13 cellular contexts compared by ENCODE assay signal in genomic region chr12:14959126-14959440, GRCh38. TPM values are rescaled to one million over a fixed set of nuclear protein-coding genes. Genes with fewer than 3 reads are reported as not detected.
DNase-seq lines count a peak whose midpoint lies in the region; ATAC-seq, FAIRE-seq and TF ChIP-seq lines count a peak whose summit lies in the region.
"Had no signal": no experiment of that assay in that cellular context is flagged by ENCODE, and none has a peak within 500 bp of the region (broad histone marks: within the 10 kb centered on the region; RNA-seq: fewer than 3 reads in every experiment).

No MANE protein-coding gene starts in this region.

- TF ChIP-seq EP300 in SK-N-SH (IDR thresholded peaks at IDR 0.05; ENCODE audit: borderline replicate concordance in 1 of 2, low read depth in 1 of 2, low read length in 1 of 2): no peak

- POLR2A ChIA-PET in SK-N-SH (lab: Yijun Ruan, JAX): no interaction called here
- POLR2A ChIA-PET in endothelial cell of umbilical vein (lab: Charles Lee): no interaction called here
- POLR2A ChIA-PET in RWPE1 (lab: Yijun Ruan, JAX; ENCODE audit: low non-redundant PET): no interaction called here
- POLR2A ChIA-PET in WTC11 (lab: Charles Lee): no interaction called here

- peak overlapping the region in 1 of 2 experiments; percentile 94; a peak in 2 of 4 replicates for H3K27ac ChIP-seq in SK-N-SH (ENCODE audit: low read depth in 2 of 2, low read length in 1 of 2)
- H3K27ac ChIP-seq in endothelial cell of umbilical vein (ENCODE audit: insufficient read depth, low read depth, low read length): no peak overlapping the region
- H3K27ac ChIP-seq in RWPE1: no peak overlapping the region
- H3K27ac ChIP-seq: 22Rv1 had no signal

- H3K9ac ChIP-seq in SK-N-SH: peak overlapping the region; percentile 80; the same call in 1 of the 2 replicates
- H3K9ac ChIP-seq in endothelial cell of umbilical vein (replicated peaks; ENCODE audit: extremely low read depth, insufficient read depth, low read length): no peak overlapping the region

- DNase-seq in SK-N-SH (no peak), T-helper 17 cell (no peak), endothelial cell of umbilical vein (ENCODE audit: low read depth, low spot score) (no peak), RWPE1 (ENCODE audit: low spot score) (no peak), WTC11 (ENCODE audit: low spot score) (no peak)
- DNase-seq in stimulated activated naive B cell treated with anti-CD40 and anti-IgM and Interleukin-4, amounts not matched to agents 10 μg/mL and 1 μg/mL and 100 μg/mL, for 72 hours: no peak
- DNase-seq: foreskin melanocyte, NCI-H1930 had no signal

- no peaks in the 10 kb centered on the region for H3K9me2 ChIP-seq in SK-N-SH

- 77% methylated on average over 10 of the region's 10 CpGs for WGBS in SK-N-SH (ENCODE audit: low lambda C conversion rate)

- H3K9me3 Mint-ChIP-seq in stimulated activated naive B cell treated with anti-CD40 and anti-IgM and Interleukin-4, amounts not matched to agents 10 μg/mL and 1 μg/mL and 100 μg/mL, for 72 hours: no peaks in the 10 kb centered on the region
- H3K9me3 Mint-ChIP-seq in WTC11: no peaks in the 10 kb centered on the region

- H3K9me1 ChIP-seq in endothelial cell of umbilical vein (replicated peaks; ENCODE audit: control insufficient read depth, extremely low read depth, insufficient read depth, low read length): no peaks in the 10 kb centered on the region

- H3K27ac Mint-ChIP-seq in T-helper 17 cell: peak overlapping the region; percentile 100
- peak overlapping the region; percentile 98 for H3K27ac Mint-ChIP-seq in stimulated activated naive B cell treated with anti-CD40 and anti-IgM and Interleukin-4, amounts not matched to agents 10 μg/mL and 1 μg/mL and 100 μg/mL, for 72 hours
- H3K27ac Mint-ChIP-seq in WTC11: no peak overlapping the region

- no peak for TF ChIP-seq RAD21 in SK-N-SH (IDR thresholded peaks at IDR 0.05; ENCODE audit: low read length)

- no peaks in the 10 kb centered on the region for H3K36me3 ChIP-seq in SK-N-SH (replicated peaks in 1 of 2; ENCODE audit: control insufficient read depth in 1 of 2, insufficient read depth in 2 of 2, low read length in 1 of 2)
- no peaks in the 10 kb centered on the region for H3K36me3 ChIP-seq in endothelial cell of umbilical vein (ENCODE audit: control insufficient read depth in 2 of 2, extremely low read depth in 1 of 2, insufficient read depth in 2 of 2, low read length in 2 of 2)

- no peak for TF ChIP-seq CTCF in SK-N-SH (IDR thresholded peaks at IDR 0.05)
- no peak for TF ChIP-seq CTCF in endothelial cell of umbilical vein (IDR thresholded peaks at IDR 0.05; ENCODE audit: extremely low read depth in 1 of 2, insufficient read depth in 1 of 2, low read depth in 1 of 2, low read length in 2 of 2)
- no peak for TF ChIP-seq CTCF in RWPE1 (conservative IDR thresholded peaks at IDR 0.05; ENCODE audit: low read depth)
- no peak for TF ChIP-seq CTCF in WTC11 (IDR thresholded peaks at IDR 0.05)

- H3K36me3 Mint-ChIP-seq in T-helper 17 cell (ENCODE audit: low read depth) (peaks cover 21% of the 10 kb centered on the region), WTC11 (no peaks in the 10 kb centered on the region)
- H3K36me3 Mint-ChIP-seq in stimulated activated naive B cell treated with anti-CD40 and anti-IgM and Interleukin-4, amounts not matched to agents 10 μg/mL and 1 μg/mL and 100 μg/mL, for 72 hours: peaks cover 10 to 16% of the 10 kb centered on the region in 2 donors

- H3K4me1 Mint-ChIP-seq in T-helper 17 cell (peaks cover 60% of the 10 kb centered on the region), WTC11 (peaks cover 42% of the 10 kb centered on the region)
- H3K4me1 Mint-ChIP-seq in stimulated activated naive B cell treated with anti-CD40 and anti-IgM and Interleukin-4, amounts not matched to agents 10 μg/mL and 1 μg/mL and 100 μg/mL, for 72 hours: peaks cover 35 to 64% of the 10 kb centered on the region in 2 donors

- intact Hi-C loops in endothelial cell of umbilical vein (cut with micrococcal nuclease): loop anchor here (5.0 to 10.0 kb wide), 2 partner anchors 592 to 704 kb away; partner anchors contain the start of gene ATF7IP

- dilution Hi-C loops in endothelial cell of umbilical vein (cut with MboI; ENCODE audit: extremely low pct_ligation_motif_present, low sequenced_read_pairs): loop anchor here (10.0 kb wide), 1 partner anchor 124 kb away; no protein-coding TSS in a partner anchor

- TF ChIP-seq POLR2A in endothelial cell of umbilical vein (IDR thresholded peaks at IDR 0.05; ENCODE audit: low read depth, low read length): no peak

- H3K79me2 ChIP-seq in SK-N-SH (ENCODE audit: insufficient read depth) (peaks cover 72% of the 10 kb centered on the region), endothelial cell of umbilical vein (ENCODE audit: control insufficient read depth, insufficient read depth, low read length) (peaks cover 71% of the 10 kb centered on the region)

- peaks cover 8 to 40% of the 10 kb centered on the region in 2 experiments for H3K4me1 ChIP-seq in SK-N-SH (ENCODE audit: control insufficient read depth in 1 of 2, insufficient read depth in 2 of 2, low read depth in 1 of 2, low read length in 1 of 2)
- H3K4me1 ChIP-seq in endothelial cell of umbilical vein (ENCODE audit: control insufficient read depth, extremely low read depth, insufficient read depth, low read length): peaks cover 58% of the 10 kb centered on the region

- no peaks in the 10 kb centered on the region for H4K20me1 ChIP-seq in SK-N-SH (ENCODE audit: insufficient read depth)
- no peaks in the 10 kb centered on the region for H4K20me1 ChIP-seq in endothelial cell of umbilical vein (replicated peaks; ENCODE audit: control insufficient read depth, extremely low read depth, insufficient read depth, low read length)

- H3K27me3 ChIP-seq in SK-N-SH (ENCODE audit: insufficient read depth): no peaks in the 10 kb centered on the region
- H3K27me3 ChIP-seq in endothelial cell of umbilical vein (ENCODE audit: control insufficient read depth in 2 of 2, insufficient read depth in 2 of 2, low read length in 2 of 2): no peaks in the 10 kb centered on the region

- BruUV-seq in endothelial cell of umbilical vein (replicated peaks; lab: Mats Ljungman, UMichigan): no TSS peak

- no peaks in the 10 kb centered on the region for H3K9me3 ChIP-seq in SK-N-SH
- H3K9me3 ChIP-seq in T-helper 17 cell (ENCODE audit: control insufficient read depth, low read length, poor library complexity, severe bottlenecking): no peaks in the 10 kb centered on the region
- H3K9me3 ChIP-seq in endothelial cell of umbilical vein (replicated peaks; ENCODE audit: control insufficient read depth, insufficient read depth, low read length): no peaks in the 10 kb centered on the region

- ATAC-seq in SK-N-SH treated with all-trans-retinoic acid at 6 μM for 48 hours (no peak), T-helper 17 cell (no peak), WTC11 (no peak), GM21619 (IDR thresholded peaks at IDR 0.05; ENCODE audit: unreplicated experiment) (no peak)
- no peak for ATAC-seq in stimulated activated naive B cell treated with anti-CD40 and anti-IgM and Interleukin-4, amounts not matched to agents 10 μg/mL and 1 μg/mL and 100 μg/mL, for 72 hours (replicated peaks)

- H3K4me2 ChIP-seq in SK-N-SH (peak overlapping the region; percentile 82), endothelial cell of umbilical vein (ENCODE audit: insufficient read depth, low read length) (peak overlapping the region; percentile 98)

- H3K4me3 ChIP-seq in SK-N-SH (ENCODE audit: low read depth in 2 of 2, low read length in 1 of 2) (peak overlapping the region in 1 of 2 experiments; percentile 0; a peak in 1 of 4 replicates), endothelial cell of umbilical vein (replicated peaks in 1 of 3; ENCODE audit: insufficient read depth in 1 of 3, low read depth in 1 of 3, low read length in 3 of 3) (no peak overlapping the region)

- H3F3A ChIP-seq in SK-N-SH (replicated peaks; ENCODE audit: insufficient read depth): peaks cover 35% of the 10 kb centered on the region

- H3K27me3 Mint-ChIP-seq in T-helper 17 cell: no peaks in the 10 kb centered on the region
- H3K27me3 Mint-ChIP-seq in stimulated activated naive B cell treated with anti-CD40 and anti-IgM and Interleukin-4, amounts not matched to agents 10 μg/mL and 1 μg/mL and 100 μg/mL, for 72 hours: no peaks in the 10 kb centered on the region
- no peaks in the 10 kb centered on the region for H3K27me3 Mint-ChIP-seq in WTC11 (ENCODE audit: low read depth)

- CTCF ChIA-PET in SK-N-SH (lab: Yijun Ruan, JAX): interaction anchor here (2.1 kb wide), 1 partner anchor 36 kb away, joined by 5 read pairs; no protein-coding TSS in a partner anchor
- CTCF ChIA-PET in endothelial cell of umbilical vein (lab: Charles Lee): no interaction called here
- CTCF ChIA-PET in RWPE1 (lab: Yijun Ruan, JAX): interaction anchor here (0.6 kb wide), 1 partner anchor 459 kb away, joined by 6 read pairs; no protein-coding TSS in a partner anchor
- CTCF ChIA-PET in WTC11 (lab: Charles Lee): interaction anchor here (1.3 kb wide), 1 partner anchor 22 kb away, joined by 4 read pairs; no protein-coding TSS in a partner anchor

- no peak overlapping the region for H2AFZ ChIP-seq in SK-N-SH (ENCODE audit: low read depth)
- H2AFZ ChIP-seq in endothelial cell of umbilical vein (ENCODE audit: low read depth, low read length): no peak overlapping the region

- no peak for FAIRE-seq in endothelial cell of umbilical vein (lab: Jason Lieb, UNC)
- FAIRE-seq: G401.6 had no signal

- H3K4me3 Mint-ChIP-seq in T-helper 17 cell (peak overlapping the region; percentile 100), WTC11 (no peak overlapping the region)
- H3K4me3 Mint-ChIP-seq in stimulated activated naive B cell treated with anti-CD40 and anti-IgM and Interleukin-4, amounts not matched to agents 10 μg/mL and 1 μg/mL and 100 μg/mL, for 72 hours: peak overlapping the region; percentile 98 to 99

RNA-seq across cellular contexts. Expression of gene ARHGDIB, which starts 2.3 kb away (rescaled TPM):
- polyA plus RNA-seq in SK-N-SH (2012; rRNA removed) (362 and 393 TPM in 2 replicates), endothelial cell of umbilical vein (1,200 and 1,245 TPM in 2 replicates)
- 353 and 368 TPM in 2 replicates for polyA plus RNA-seq in SK-N-SH (2012; cell fraction: cytosol; rRNA removed)
- polyA plus RNA-seq in SK-N-SH (2012; cell fraction: nucleus; rRNA removed): 212 and 243 TPM in 2 replicates
- total RNA-seq in T-helper 17 cell (100 to 1,000 TPM; 895 to 936 TPM), endothelial cell of umbilical vein (483 and 550 TPM in 2 replicates), WTC11 (2021) (0.80 to 2.3 TPM (median 1.6 TPM) in 3 replicates)
- 1,171 and 1,649 TPM in 2 replicates for polyA plus RNA-seq in endothelial cell of umbilical vein (2011; cell fraction: cytosol; rRNA removed)
- 559 and 560 TPM in 2 replicates for polyA plus RNA-seq in endothelial cell of umbilical vein (2011; cell fraction: nucleus; rRNA removed)
- 796 and 1,005 TPM in 2 replicates for polyA plus RNA-seq in endothelial cell of umbilical vein (2012)
- 805 and 875 TPM in 2 replicates for polyA minus RNA-seq in endothelial cell of umbilical vein
- polyA minus RNA-seq in endothelial cell of umbilical vein (2011; cell fraction: cytosol; rRNA and poly(A)+ RNA removed): not detected
- polyA minus RNA-seq in endothelial cell of umbilical vein (2011; cell fraction: nucleus; rRNA and poly(A)+ RNA removed): 185 and 242 TPM in 2 replicates

RNA-seq across cellular contexts. Expression of gene PDE6H, which starts 13.8 kb away (rescaled TPM):
- polyA plus RNA-seq in SK-N-SH (2012; rRNA removed) (not detected in 2 replicates), endothelial cell of umbilical vein (not detected in 2 replicates)
- polyA plus RNA-seq in SK-N-SH (2012; cell fraction: cytosol; rRNA removed): not detected in 2 replicates
- polyA plus RNA-seq in SK-N-SH (2012; cell fraction: nucleus; rRNA removed): 0.10 TPM in 1 of 2 replicates, not detected in the other
- total RNA-seq in T-helper 17 cell (not detected), endothelial cell of umbilical vein (not detected in 2 replicates), WTC11 (2021) (not detected in 3 replicates)
- not detected in 2 replicates for polyA plus RNA-seq in endothelial cell of umbilical vein (2011; cell fraction: cytosol; rRNA removed)
- not detected in 2 replicates for polyA plus RNA-seq in endothelial cell of umbilical vein (2011; cell fraction: nucleus; rRNA removed)
- polyA plus RNA-seq in endothelial cell of umbilical vein (2012): not detected in 2 replicates
- polyA minus RNA-seq in endothelial cell of umbilical vein: not detected in 2 replicates
- polyA minus RNA-seq in endothelial cell of umbilical vein (2011; cell fraction: cytosol; rRNA and poly(A)+ RNA removed): not detected
- polyA minus RNA-seq in endothelial cell of umbilical vein (2011; cell fraction: nucleus; rRNA and poly(A)+ RNA removed): not detected in 2 replicates
- total RNA-seq: lung microvascular endothelial cell had no signal

RNA-seq across cellular contexts. Expression of gene ERP27, which starts 20.7 kb away (rescaled TPM):
- polyA plus RNA-seq in SK-N-SH (2012; rRNA removed) (0.64 and 1.1 TPM in 2 replicates), endothelial cell of umbilical vein (0.67 and 0.70 TPM in 2 replicates)
- 1.2 and 1.7 TPM in 2 replicates for polyA plus RNA-seq in SK-N-SH (2012; cell fraction: cytosol; rRNA removed)
- 0.22 and 0.58 TPM in 2 replicates for polyA plus RNA-seq in SK-N-SH (2012; cell fraction: nucleus; rRNA removed)
- total RNA-seq in T-helper 17 cell (10 to 100 TPM in 1 of 2 donors, 1 to 10 TPM in 1; 9.9 to 14.9 TPM), endothelial cell of umbilical vein (0.88 and 1.4 TPM in 2 replicates), WTC11 (2021) (0.09 to 0.14 TPM in 2 of 3 replicates, not detected in the other)
- 0.75 and 0.98 TPM in 2 replicates for polyA plus RNA-seq in endothelial cell of umbilical vein (2011; cell fraction: cytosol; rRNA removed)
- polyA plus RNA-seq in endothelial cell of umbilical vein (2011; cell fraction: nucleus; rRNA removed): 2.5 and 3.4 TPM in 2 replicates
- polyA plus RNA-seq in endothelial cell of umbilical vein (2012): 0.62 and 0.68 TPM in 2 replicates
- polyA minus RNA-seq in endothelial cell of umbilical vein: 1.9 and 2.9 TPM in 2 replicates
- not detected for polyA minus RNA-seq in endothelial cell of umbilical vein (2011; cell fraction: cytosol; rRNA and poly(A)+ RNA removed)
- polyA minus RNA-seq in endothelial cell of umbilical vein (2011; cell fraction: nucleus; rRNA and poly(A)+ RNA removed): 6.1 and 8.8 TPM in 2 replicates
- total RNA-seq: lung microvascular endothelial cell had no signal

Comparison
In these comparisons a context has a peak if more than half of its experiments do, and no peak if none do; other contexts are left out.
1. RNA of gene ARHGDIB, which starts 2.3 kb away (total RNA-seq): 895 to 936 TPM in T-helper 17 cell and 483 to 550 TPM in endothelial cell of umbilical vein; 0.80 to 2.3 TPM in WTC11; every median in the first group is over 100 times any median in the second.